Comparison of ENCODE assay signal across 10 cellular contexts in genomic region chr6:19691465-19692167, GRCh38.
DNase-seq lines count a peak whose midpoint lies in the region; ATAC-seq and TF ChIP-seq lines count a peak whose summit lies in the region.
"Had no signal": no experiment of that assay in that cellular context is flagged by ENCODE, and none has a peak within 500 bp of the region (broad histone marks: within the 10 kb centered on the region; RNA-seq: fewer than 3 reads in every experiment).

No MANE protein-coding gene starts in this region.

- H3K27ac Mint-ChIP-seq in CD4-positive, alpha-beta memory T cell = no peak overlapping the region
- H3K27ac Mint-ChIP-seq: activated naive CD4-positive, alpha-beta T cell treated with anti-CD3 and anti-CD28 coated beads, Interleukin-2, amount 50 U/mL, for 24 hours; natural killer cell treated with Interleukin-12 subunit alpha and Interleukin-12 subunit beta and Interleukin-15 and Interleukin-18, amount 100 ng/mL, for 72 hours had no signal

- no peaks in the 10 kb centered on the region; the same call in 1 of the 2 replicates for H3K27me3 ChIP-seq in HUES6 (ENCODE audit: control insufficient read depth, insufficient read depth, low read length)
- H3K27me3 ChIP-seq in smooth muscle cell (ENCODE audit: low read depth) = no peaks in the 10 kb centered on the region
- H3K27me3 ChIP-seq in CD4-positive, alpha-beta memory T cell (ENCODE audit: insufficient read depth, low read length) = no peaks in the 10 kb centered on the region

- DNase-seq in choroid plexus epithelial cell (ENCODE audit: low read depth) = peak; percentile 7
- peak; percentile 92 for DNase-seq in left kidney (ENCODE audit: low read depth, low spot score)
- peak; percentile 3 for DNase-seq in smooth muscle cell (lab: John Stamatoyannopoulos, UW; ENCODE audit: unreplicated experiment)
- no peak for DNase-seq in NCI-H1417 (lab: John Stamatoyannopoulos, UW)
- DNase-seq in CD4-positive, alpha-beta memory T cell = no peak
- DNase-seq in left lobe of liver (ENCODE audit: low spot score) = no peak

- no peaks in the 10 kb centered on the region for H3K9me3 ChIP-seq in HUES6 (ENCODE audit: control insufficient read depth, insufficient read depth, low read depth, low read length)
- no peaks in the 10 kb centered on the region for H3K9me3 ChIP-seq in smooth muscle cell (replicated peaks; ENCODE audit: low read depth)
- H3K9me3 ChIP-seq in CD4-positive, alpha-beta memory T cell (ENCODE audit: control insufficient read depth in 1 of 2, low read length in 2 of 2) = no peaks in the 10 kb centered on the region

- H2AFZ ChIP-seq in smooth muscle cell (ENCODE audit: low read depth) = peak overlapping the region; percentile 100

- H3K4me1 ChIP-seq in HUES6 (ENCODE audit: control insufficient read depth, insufficient read depth, low read length) (peaks cover 27% of the 10 kb centered on the region), smooth muscle cell (ENCODE audit: low read depth) (peaks cover 15% of the 10 kb centered on the region)
- no peaks in the 10 kb centered on the region for H3K4me1 ChIP-seq in CD4-positive, alpha-beta memory T cell (ENCODE audit: insufficient read depth, low read length)

- H3K4me3 ChIP-seq in HUES6 (ENCODE audit: low read depth, low read length) = peak overlapping the region; percentile 75
- H3K4me3 ChIP-seq in choroid plexus epithelial cell (ENCODE audit: low read depth, low read length) = peak overlapping the region; percentile 48
- peak overlapping the region; percentile 70 for H3K4me3 ChIP-seq in smooth muscle cell
- H3K4me3 ChIP-seq in CD4-positive, alpha-beta memory T cell (ENCODE audit: low read length in 2 of 2) = no peak overlapping the region

- POLR2A ChIA-PET in CD4-positive, alpha-beta memory T cell (lab: Charles Lee; ENCODE audit: partially characterized antibody) = no interaction called here

- H3K9ac ChIP-seq in HUES6 (ENCODE audit: low read length) (peak overlapping the region; percentile 82), smooth muscle cell (ENCODE audit: low read depth) (peak overlapping the region; percentile 39)

- H3K27me3 Mint-ChIP-seq in CD4-positive, alpha-beta memory T cell = peaks cover 5% of the 10 kb centered on the region in 2 donors

- peaks cover 0 to 10% (median 7%) of the 10 kb centered on the region in 8 donors for H3K9me3 Mint-ChIP-seq in CD4-positive, alpha-beta memory T cell
- H3K9me3 Mint-ChIP-seq: natural killer cell treated with Interleukin-12 subunit alpha and Interleukin-12 subunit beta and Interleukin-15 and Interleukin-18, amount 100 ng/mL, for 72 hours had no signal

- no peaks in the 10 kb centered on the region for H3K36me3 Mint-ChIP-seq in CD4-positive, alpha-beta memory T cell
- H3K36me3 Mint-ChIP-seq: activated naive CD4-positive, alpha-beta T cell treated with anti-CD3 and anti-CD28 coated beads, Interleukin-2, amount 50 U/mL, for 24 hours; natural killer cell treated with Interleukin-12 subunit alpha and Interleukin-12 subunit beta and Interleukin-15 and Interleukin-18, amount 100 ng/mL, for 72 hours had no signal

- CTCF ChIA-PET in CD4-positive, alpha-beta memory T cell (lab: Charles Lee; ENCODE audit: partially characterized antibody) = interaction anchor here (0.6 kb wide), 1 partner anchor 137 kb away, joined by 3 read pairs; no protein-coding TSS in a partner anchor

- H3K4me3 Mint-ChIP-seq in CD4-positive, alpha-beta memory T cell = no peak overlapping the region
- H3K4me3 Mint-ChIP-seq: activated naive CD4-positive, alpha-beta T cell treated with anti-CD3 and anti-CD28 coated beads, Interleukin-2, amount 50 U/mL, for 24 hours; natural killer cell treated with Interleukin-12 subunit alpha and Interleukin-12 subunit beta and Interleukin-15 and Interleukin-18, amount 100 ng/mL, for 72 hours had no signal

- H3K4me2 ChIP-seq in smooth muscle cell = peak overlapping the region; percentile 99

- H3K36me3 ChIP-seq in HUES6 (ENCODE audit: control insufficient read depth, insufficient read depth, low read length) (no peaks in the 10 kb centered on the region), smooth muscle cell (ENCODE audit: low read depth) (no peaks in the 10 kb centered on the region)
- no peaks in the 10 kb centered on the region for H3K36me3 ChIP-seq in CD4-positive, alpha-beta memory T cell (ENCODE audit: insufficient read depth, low read length)

- H3K27ac ChIP-seq in HUES6 (ENCODE audit: low read depth, low read length) (peak overlapping the region; percentile 80), smooth muscle cell (ENCODE audit: low read depth) (no peak overlapping the region)
- H3K27ac ChIP-seq in CD4-positive, alpha-beta memory T cell (ENCODE audit: low read depth, low read length) = no peak overlapping the region

- H4K20me1 ChIP-seq in smooth muscle cell (ENCODE audit: low read depth) = no peaks in the 10 kb centered on the region

- peaks cover 7% of the 10 kb centered on the region for H3F3A ChIP-seq in smooth muscle cell (ENCODE audit: low read depth)

- intact Hi-C loops in CD4-positive, alpha-beta memory T cell (cut with micrococcal nuclease) = no loop called here

- ATAC-seq in left lobe of liver (no peak), GM18498 (IDR thresholded peaks at IDR 0.05; ENCODE audit: unreplicated experiment) (no peak)
- ATAC-seq: natural killer cell treated with Interleukin-12 subunit alpha and Interleukin-12 subunit beta and Interleukin-15 and Interleukin-18, amount 100 ng/mL, for 72 hours had no signal

- TF ChIP-seq CTCF in choroid plexus epithelial cell (conservative IDR thresholded peaks at IDR 0.05; ENCODE audit: low read depth, low read length) (no peak), smooth muscle cell (IDR thresholded peaks at IDR 0.05; ENCODE audit: borderline replicate concordance, insufficient read depth, poor library complexity, severe bottlenecking) (no peak)

- H3K79me2 ChIP-seq in smooth muscle cell (ENCODE audit: low read depth) = no peaks in the 10 kb centered on the region

- WGBS in smooth muscle cell (ENCODE audit: low lambda C conversion rate) = 2% methylated on average over 44 of the region's 44 CpGs

- H3K4me1 Mint-ChIP-seq in CD4-positive, alpha-beta memory T cell = no peaks in the 10 kb centered on the region
- H3K4me1 Mint-ChIP-seq: activated naive CD4-positive, alpha-beta T cell treated with anti-CD3 and anti-CD28 coated beads, Interleukin-2, amount 50 U/mL, for 24 hours had no signal

Comparison
In these comparisons a context has a peak if more than half of its experiments do, and no peak if none do; other contexts are left out.
1. H3K4me3 ChIP-seq: peak in HUES6 (single experiment), choroid plexus epithelial cell (single experiment) and smooth muscle cell (single experiment); none in CD4-positive, alpha-beta memory T cell (0 of 2).
2. DNase-seq: peak in choroid plexus epithelial cell (single experiment), left kidney (single experiment) and smooth muscle cell (single experiment); none in NCI-H1417 (0 of 3), CD4-positive, alpha-beta memory T cell (0 of 5) and left lobe of liver (single experiment).